Comparison of ENCODE assay signal across 1 cellular context in the genomic region with DNA sequence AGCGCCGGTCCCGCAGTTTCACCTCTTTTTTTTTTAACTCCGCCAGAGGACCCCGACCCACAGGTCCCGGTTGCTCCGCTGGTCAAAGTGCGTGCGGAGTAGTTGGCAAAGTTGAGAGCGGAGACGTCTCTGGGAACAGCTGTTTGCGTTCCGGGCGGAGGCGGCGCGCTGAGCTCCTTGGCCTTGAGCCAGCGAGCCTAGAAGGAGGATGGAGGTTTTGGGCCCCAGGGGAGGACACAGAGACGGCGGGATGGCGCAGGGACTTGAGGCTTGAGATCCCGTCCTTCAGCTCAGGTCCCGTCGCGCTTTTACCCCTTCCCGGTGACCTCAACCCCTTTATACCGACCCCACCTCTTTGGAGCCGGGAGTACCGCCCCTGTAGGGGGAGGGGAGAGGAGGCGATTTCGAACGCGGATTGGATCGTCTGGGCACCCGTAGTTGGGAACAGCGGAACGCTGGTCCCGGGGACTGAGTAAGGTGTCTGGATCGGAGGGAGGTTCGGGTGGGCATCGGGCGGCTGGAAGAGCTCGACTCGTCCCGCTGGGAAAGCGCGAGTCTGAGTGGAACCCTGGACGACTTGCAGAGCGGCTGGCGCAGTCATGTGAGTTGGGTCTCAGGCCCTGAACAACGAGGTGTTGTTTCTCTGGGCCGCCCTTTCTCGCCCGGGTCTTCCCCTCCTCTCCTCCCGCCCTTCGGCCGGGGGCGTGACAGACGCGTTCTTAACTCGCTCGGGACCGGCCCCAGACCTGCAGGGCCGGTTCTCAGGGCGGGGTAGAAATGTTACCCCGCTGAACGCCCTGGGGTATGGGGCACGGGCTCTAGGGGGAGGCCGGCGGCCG.
TF ChIP-seq lines count a peak whose summit lies in the region.

A gene with protein sequence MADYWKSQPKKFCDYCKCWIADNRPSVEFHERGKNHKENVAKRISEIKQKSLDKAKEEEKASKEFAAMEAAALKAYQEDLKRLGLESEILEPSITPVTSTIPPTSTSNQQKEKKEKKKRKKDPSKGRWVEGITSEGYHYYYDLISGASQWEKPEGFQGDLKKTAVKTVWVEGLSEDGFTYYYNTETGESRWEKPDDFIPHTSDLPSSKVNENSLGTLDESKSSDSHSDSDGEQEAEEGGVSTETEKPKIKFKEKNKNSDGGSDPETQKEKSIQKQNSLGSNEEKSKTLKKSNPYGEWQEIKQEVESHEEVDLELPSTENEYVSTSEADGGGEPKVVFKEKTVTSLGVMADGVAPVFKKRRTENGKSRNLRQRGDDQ (plus strand): TSS at position 435 of the 839 bp plus-strand sequence. CDS start 165 bp downstream, at position 600.

TF ChIP-seq in HepG2, 621 proteins besides CTCF, POLR2A, EP300 and RAD21 (continued from another document and continues in another):
- TF ChIP-seq, protein P1, sequence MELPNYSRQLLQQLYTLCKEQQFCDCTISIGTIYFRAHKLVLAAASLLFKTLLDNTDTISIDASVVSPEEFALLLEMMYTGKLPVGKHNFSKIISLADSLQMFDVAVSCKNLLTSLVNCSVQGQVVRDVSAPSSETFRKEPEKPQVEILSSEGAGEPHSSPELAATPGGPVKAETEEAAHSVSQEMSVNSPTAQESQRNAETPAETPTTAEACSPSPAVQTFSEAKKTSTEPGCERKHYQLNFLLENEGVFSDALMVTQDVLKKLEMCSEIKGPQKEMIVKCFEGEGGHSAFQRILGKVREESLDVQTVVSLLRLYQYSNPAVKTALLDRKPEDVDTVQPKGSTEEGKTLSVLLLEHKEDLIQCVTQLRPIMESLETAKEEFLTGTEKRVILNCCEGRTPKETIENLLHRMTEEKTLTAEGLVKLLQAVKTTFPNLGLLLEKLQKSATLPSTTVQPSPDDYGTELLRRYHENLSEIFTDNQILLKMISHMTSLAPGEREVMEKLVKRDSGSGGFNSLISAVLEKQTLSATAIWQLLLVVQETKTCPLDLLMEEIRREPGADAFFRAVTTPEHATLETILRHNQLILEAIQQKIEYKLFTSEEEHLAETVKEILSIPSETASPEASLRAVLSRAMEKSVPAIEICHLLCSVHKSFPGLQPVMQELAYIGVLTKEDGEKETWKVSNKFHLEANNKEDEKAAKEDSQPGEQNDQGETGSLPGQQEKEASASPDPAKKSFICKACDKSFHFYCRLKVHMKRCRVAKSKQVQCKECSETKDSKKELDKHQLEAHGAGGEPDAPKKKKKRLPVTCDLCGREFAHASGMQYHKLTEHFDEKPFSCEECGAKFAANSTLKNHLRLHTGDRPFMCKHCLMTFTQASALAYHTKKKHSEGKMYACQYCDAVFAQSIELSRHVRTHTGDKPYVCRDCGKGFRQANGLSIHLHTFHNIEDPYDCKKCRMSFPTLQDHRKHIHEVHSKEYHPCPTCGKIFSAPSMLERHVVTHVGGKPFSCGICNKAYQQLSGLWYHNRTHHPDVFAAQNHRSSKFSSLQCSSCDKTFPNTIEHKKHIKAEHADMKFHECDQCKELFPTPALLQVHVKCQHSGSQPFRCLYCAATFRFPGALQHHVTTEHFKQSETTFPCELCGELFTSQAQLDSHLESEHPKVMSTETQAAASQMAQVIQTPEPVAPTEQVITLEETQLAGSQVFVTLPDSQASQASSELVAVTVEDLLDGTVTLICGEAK (IDR thresholded peaks at IDR 0.05) = no peak
- TF ChIP-seq, protein P1 (CRISPR knock-in tag; IDR thresholded peaks at IDR 0.05) = peak; percentile 74; the same call in 1 of the 2 replicates
- peak; percentile 26; the same call in 1 of the 2 replicates for TF ChIP-seq ZNF225 (CRISPR knock-in tag; IDR thresholded peaks at IDR 0.05)
- no peak for TF ChIP-seq ZNF850 (CRISPR knock-in tag; conservative IDR thresholded peaks at IDR 0.05)
- TF ChIP-seq, protein P2, sequence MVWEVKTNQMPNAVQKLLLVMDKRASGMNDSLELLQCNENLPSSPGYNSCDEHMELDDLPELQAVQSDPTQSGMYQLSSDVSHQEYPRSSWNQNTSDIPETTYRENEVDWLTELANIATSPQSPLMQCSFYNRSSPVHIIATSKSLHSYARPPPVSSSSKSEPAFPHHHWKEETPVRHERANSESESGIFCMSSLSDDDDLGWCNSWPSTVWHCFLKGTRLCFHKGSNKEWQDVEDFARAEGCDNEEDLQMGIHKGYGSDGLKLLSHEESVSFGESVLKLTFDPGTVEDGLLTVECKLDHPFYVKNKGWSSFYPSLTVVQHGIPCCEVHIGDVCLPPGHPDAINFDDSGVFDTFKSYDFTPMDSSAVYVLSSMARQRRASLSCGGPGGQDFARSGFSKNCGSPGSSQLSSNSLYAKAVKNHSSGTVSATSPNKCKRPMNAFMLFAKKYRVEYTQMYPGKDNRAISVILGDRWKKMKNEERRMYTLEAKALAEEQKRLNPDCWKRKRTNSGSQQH (CRISPR knock-in tag; IDR thresholded peaks at IDR 0.05; ENCODE audit: low read depth) = 0 out of 2 replicates have a peak, but pooled peaks have one; percentile 40
- TF ChIP-seq, protein P3, sequence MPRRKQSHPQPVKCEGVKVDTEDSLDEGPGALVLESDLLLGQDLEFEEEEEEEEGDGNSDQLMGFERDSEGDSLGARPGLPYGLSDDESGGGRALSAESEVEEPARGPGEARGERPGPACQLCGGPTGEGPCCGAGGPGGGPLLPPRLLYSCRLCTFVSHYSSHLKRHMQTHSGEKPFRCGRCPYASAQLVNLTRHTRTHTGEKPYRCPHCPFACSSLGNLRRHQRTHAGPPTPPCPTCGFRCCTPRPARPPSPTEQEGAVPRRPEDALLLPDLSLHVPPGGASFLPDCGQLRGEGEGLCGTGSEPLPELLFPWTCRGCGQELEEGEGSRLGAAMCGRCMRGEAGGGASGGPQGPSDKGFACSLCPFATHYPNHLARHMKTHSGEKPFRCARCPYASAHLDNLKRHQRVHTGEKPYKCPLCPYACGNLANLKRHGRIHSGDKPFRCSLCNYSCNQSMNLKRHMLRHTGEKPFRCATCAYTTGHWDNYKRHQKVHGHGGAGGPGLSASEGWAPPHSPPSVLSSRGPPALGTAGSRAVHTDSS (CRISPR knock-in tag; conservative IDR thresholded peaks at IDR 0.05) = no peak
- TF ChIP-seq ZNF232 (CRISPR knock-in tag; IDR thresholded peaks at IDR 0.05; ENCODE audit: borderline replicate concordance) = peak; percentile 29
- TF ChIP-seq ATF7 (IDR thresholded peaks at IDR 0.05) = peak; percentile 15; the same call in 1 of the 2 replicates
- peak; percentile 56; the same call in 1 of the 2 replicates for TF ChIP-seq ATF7 (CRISPR knock-in tag; IDR thresholded peaks at IDR 0.05)
- TF ChIP-seq, protein P4, sequence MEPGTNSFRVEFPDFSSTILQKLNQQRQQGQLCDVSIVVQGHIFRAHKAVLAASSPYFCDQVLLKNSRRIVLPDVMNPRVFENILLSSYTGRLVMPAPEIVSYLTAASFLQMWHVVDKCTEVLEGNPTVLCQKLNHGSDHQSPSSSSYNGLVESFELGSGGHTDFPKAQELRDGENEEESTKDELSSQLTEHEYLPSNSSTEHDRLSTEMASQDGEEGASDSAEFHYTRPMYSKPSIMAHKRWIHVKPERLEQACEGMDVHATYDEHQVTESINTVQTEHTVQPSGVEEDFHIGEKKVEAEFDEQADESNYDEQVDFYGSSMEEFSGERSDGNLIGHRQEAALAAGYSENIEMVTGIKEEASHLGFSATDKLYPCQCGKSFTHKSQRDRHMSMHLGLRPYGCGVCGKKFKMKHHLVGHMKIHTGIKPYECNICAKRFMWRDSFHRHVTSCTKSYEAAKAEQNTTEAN (CRISPR knock-in tag; conservative IDR thresholded peaks at IDR 0.05) = peak; percentile 57; the same call in 1 of the 2 replicates
- TF ChIP-seq, protein P5, sequence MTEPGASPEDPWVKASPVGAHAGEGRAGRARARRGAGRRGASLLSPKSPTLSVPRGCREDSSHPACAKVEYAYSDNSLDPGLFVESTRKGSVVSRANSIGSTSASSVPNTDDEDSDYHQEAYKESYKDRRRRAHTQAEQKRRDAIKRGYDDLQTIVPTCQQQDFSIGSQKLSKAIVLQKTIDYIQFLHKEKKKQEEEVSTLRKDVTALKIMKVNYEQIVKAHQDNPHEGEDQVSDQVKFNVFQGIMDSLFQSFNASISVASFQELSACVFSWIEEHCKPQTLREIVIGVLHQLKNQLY (CRISPR knock-in tag; IDR thresholded peaks at IDR 0.05) = 0 out of 2 replicates have a peak, but pooled peaks have one; percentile 32
- no peak for TF ChIP-seq ZNF451 (CRISPR knock-in tag; IDR thresholded peaks at IDR 0.05)
- no peak for TF ChIP-seq ZNF234 (CRISPR knock-in tag; conservative IDR thresholded peaks at IDR 0.05)
- peak; percentile 23; the same call in 1 of the 2 replicates for TF ChIP-seq ERF (CRISPR knock-in tag; IDR thresholded peaks at IDR 0.05)
- TF ChIP-seq ZNF790 (CRISPR knock-in tag; IDR thresholded peaks at IDR 0.05; ENCODE audit: borderline replicate concordance) = peak; percentile 70; the same call in 1 of the 2 replicates
- peak; percentile 28; the same call in 1 of the 2 replicates for TF ChIP-seq AHR (CRISPR knock-in tag; IDR thresholded peaks at IDR 0.05)
- peak; percentile 81 for TF ChIP-seq NR2C2 (CRISPR knock-in tag; IDR thresholded peaks at IDR 0.05; ENCODE audit: borderline replicate concordance)
- TF ChIP-seq ZNF652 (CRISPR knock-in tag; IDR thresholded peaks at IDR 0.05; ENCODE audit: borderline replicate concordance, low read depth) = peak; percentile 94
- TF ChIP-seq, protein P6, sequence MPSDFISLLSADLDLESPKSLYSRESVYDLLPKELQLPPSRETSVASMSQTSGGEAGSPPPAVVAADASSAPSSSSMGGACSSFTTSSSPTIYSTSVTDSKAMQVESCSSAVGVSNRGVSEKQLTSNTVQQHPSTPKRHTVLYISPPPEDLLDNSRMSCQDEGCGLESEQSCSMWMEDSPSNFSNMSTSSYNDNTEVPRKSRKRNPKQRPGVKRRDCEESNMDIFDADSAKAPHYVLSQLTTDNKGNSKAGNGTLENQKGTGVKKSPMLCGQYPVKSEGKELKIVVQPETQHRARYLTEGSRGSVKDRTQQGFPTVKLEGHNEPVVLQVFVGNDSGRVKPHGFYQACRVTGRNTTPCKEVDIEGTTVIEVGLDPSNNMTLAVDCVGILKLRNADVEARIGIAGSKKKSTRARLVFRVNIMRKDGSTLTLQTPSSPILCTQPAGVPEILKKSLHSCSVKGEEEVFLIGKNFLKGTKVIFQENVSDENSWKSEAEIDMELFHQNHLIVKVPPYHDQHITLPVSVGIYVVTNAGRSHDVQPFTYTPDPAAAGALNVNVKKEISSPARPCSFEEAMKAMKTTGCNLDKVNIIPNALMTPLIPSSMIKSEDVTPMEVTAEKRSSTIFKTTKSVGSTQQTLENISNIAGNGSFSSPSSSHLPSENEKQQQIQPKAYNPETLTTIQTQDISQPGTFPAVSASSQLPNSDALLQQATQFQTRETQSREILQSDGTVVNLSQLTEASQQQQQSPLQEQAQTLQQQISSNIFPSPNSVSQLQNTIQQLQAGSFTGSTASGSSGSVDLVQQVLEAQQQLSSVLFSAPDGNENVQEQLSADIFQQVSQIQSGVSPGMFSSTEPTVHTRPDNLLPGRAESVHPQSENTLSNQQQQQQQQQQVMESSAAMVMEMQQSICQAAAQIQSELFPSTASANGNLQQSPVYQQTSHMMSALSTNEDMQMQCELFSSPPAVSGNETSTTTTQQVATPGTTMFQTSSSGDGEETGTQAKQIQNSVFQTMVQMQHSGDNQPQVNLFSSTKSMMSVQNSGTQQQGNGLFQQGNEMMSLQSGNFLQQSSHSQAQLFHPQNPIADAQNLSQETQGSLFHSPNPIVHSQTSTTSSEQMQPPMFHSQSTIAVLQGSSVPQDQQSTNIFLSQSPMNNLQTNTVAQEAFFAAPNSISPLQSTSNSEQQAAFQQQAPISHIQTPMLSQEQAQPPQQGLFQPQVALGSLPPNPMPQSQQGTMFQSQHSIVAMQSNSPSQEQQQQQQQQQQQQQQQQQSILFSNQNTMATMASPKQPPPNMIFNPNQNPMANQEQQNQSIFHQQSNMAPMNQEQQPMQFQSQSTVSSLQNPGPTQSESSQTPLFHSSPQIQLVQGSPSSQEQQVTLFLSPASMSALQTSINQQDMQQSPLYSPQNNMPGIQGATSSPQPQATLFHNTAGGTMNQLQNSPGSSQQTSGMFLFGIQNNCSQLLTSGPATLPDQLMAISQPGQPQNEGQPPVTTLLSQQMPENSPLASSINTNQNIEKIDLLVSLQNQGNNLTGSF (CRISPR knock-in tag; IDR thresholded peaks at IDR 0.05) = no peak
- TF ChIP-seq, protein P7, sequence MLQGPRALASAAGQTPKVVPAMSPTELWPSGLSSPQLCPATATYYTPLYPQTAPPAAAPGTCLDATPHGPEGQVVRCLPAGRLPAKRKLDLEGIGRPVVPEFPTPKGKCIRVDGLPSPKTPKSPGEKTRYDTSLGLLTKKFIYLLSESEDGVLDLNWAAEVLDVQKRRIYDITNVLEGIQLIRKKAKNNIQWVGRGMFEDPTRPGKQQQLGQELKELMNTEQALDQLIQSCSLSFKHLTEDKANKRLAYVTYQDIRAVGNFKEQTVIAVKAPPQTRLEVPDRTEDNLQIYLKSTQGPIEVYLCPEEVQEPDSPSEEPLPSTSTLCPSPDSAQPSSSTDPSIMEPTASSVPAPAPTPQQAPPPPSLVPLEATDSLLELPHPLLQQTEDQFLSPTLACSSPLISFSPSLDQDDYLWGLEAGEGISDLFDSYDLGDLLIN (CRISPR knock-in tag; IDR thresholded peaks at IDR 0.05; ENCODE audit: borderline replicate concordance) = no peak; the same call in 1 of the 2 replicates
- no peak for TF ChIP-seq ZFP62 (CRISPR knock-in tag; IDR thresholded peaks at IDR 0.05)
